ENCODE assay signal across 8 cellular contexts in genomic region chr12:122501489-122501989, GRCh38. TPM values are rescaled to one million over a fixed set of nuclear protein-coding genes. Genes with fewer than 3 reads are reported as not detected.
A peak's percentile ranks its signal among the peaks of the same experiment; 100 is the strongest.
DNase-seq lines count a peak whose midpoint lies in the region; ATAC-seq and TF ChIP-seq lines count a peak whose summit lies in the region.

No MANE protein-coding gene starts in this region.

- ATAC-seq in activated naive CD8-positive, alpha-beta T cell treated with anti-CD3 and anti-CD28 coated beads, Interleukin-2, amount 50 U/mL, for 24 hours, result no peak
- ATAC-seq in GM21529 (IDR thresholded peaks at IDR 0.05; ENCODE audit: unreplicated experiment), result no peak

- peak overlapping the region; percentile 64 for H3K18ac ChIP-seq in mesendoderm (ENCODE audit: low read length)

- H3K23ac ChIP-seq in mesendoderm (ENCODE audit: low read length), result no peak overlapping the region

- no peak overlapping the region for H4K8ac ChIP-seq in mesendoderm (ENCODE audit: low read depth, low read length)

- peak overlapping the region; percentile 92 for H3K4me3 Mint-ChIP-seq in activated naive CD8-positive, alpha-beta T cell treated with anti-CD3 and anti-CD28 coated beads, Interleukin-2, amount 50 U/mL, for 24 hours

- no peaks in the 10 kb centered on the region for H3K27me3 ChIP-seq in HAP-1 (ENCODE audit: low read depth)
- H3K27me3 ChIP-seq in mesendoderm (ENCODE audit: insufficient read depth, low read length, poor library complexity), result no peaks in the 10 kb centered on the region

- peak overlapping the region; percentile 96 for H3K27ac Mint-ChIP-seq in activated naive CD8-positive, alpha-beta T cell treated with anti-CD3 and anti-CD28 coated beads, Interleukin-2, amount 50 U/mL, for 24 hours

- no peak; the same call in 1 of the 2 replicates for TF ChIP-seq CTCF in 22Rv1 (IDR thresholded peaks at IDR 0.05)

- no peak overlapping the region for H3K4me2 ChIP-seq in mesendoderm (ENCODE audit: low read length)

- H3K9me3 ChIP-seq in HAP-1, result no peaks in the 10 kb centered on the region

- H3K4me1 Mint-ChIP-seq in activated naive CD8-positive, alpha-beta T cell treated with anti-CD3 and anti-CD28 coated beads, Interleukin-2, amount 50 U/mL, for 24 hours, result peaks cover 37% of the 10 kb centered on the region

- H3K36me3 ChIP-seq in HAP-1 (replicated peaks) (peaks cover 41% of the 10 kb centered on the region), mesendoderm (ENCODE audit: control insufficient read depth, insufficient read depth, low read length) (peaks cover 5% of the 10 kb centered on the region)

- H3K4me3 ChIP-seq in HAP-1, result peak overlapping the region; percentile 86
- no peak overlapping the region for H3K4me3 ChIP-seq in mesendoderm (ENCODE audit: low read length)

- H3K9me3 Mint-ChIP-seq in activated naive CD8-positive, alpha-beta T cell treated with anti-CD3 and anti-CD28 coated beads, Interleukin-2, amount 50 U/mL, for 24 hours, result no peaks in the 10 kb centered on the region

- in situ Hi-C loops in HAP-1 (cut with MboI; ENCODE audit: low sequenced_read_pairs), result loop anchor here (25.0 kb wide), 3 partner anchors 261 to 1111 kb away; partner anchors contain the start of genes CCDC62, DDX55 and DENR

- H3K27ac ChIP-seq in 22Rv1 (peak overlapping the region; percentile 97), mesendoderm (ENCODE audit: low read depth, low read length) (no peak overlapping the region)

- H2BK15ac ChIP-seq in mesendoderm (replicated peaks; ENCODE audit: low read depth), result no peak overlapping the region

- DNase-seq in HAP-1 (ENCODE audit: low spot score in 2 of 2), result no peak
- DNase-seq in activated naive CD8-positive, alpha-beta T cell treated with anti-CD3 and anti-CD28 coated beads, Interleukin-2, amount 50 U/mL, for 24 hours, result no peak
- no peak for DNase-seq in mesendoderm
- no peak for DNase-seq in SK-N-DZ (ENCODE audit: low spot score)
- DNase-seq in NCI-H2196 treated with DMSO at 0.1 percent for 48 hours (lab: John Stamatoyannopoulos, UW; ENCODE audit: unreplicated experiment), result no peak
- no peak for DNase-seq in NCI-H1694 treated with DMSO at 0.1 percent for 48 hours (lab: John Stamatoyannopoulos, UW)

- H2BK120ac ChIP-seq in mesendoderm (ENCODE audit: low read depth, low read length), result no peak overlapping the region

- no peaks in the 10 kb centered on the region for H3K27me3 Mint-ChIP-seq in activated naive CD8-positive, alpha-beta T cell treated with anti-CD3 and anti-CD28 coated beads, Interleukin-2, amount 50 U/mL, for 24 hours

- H3K4me1 ChIP-seq in HAP-1, result peaks cover 10% of the 10 kb centered on the region
- H3K4me1 ChIP-seq in mesendoderm (ENCODE audit: control insufficient read depth, low read depth, low read length), result no peaks in the 10 kb centered on the region

- no peaks in the 10 kb centered on the region for H3K79me1 ChIP-seq in mesendoderm (ENCODE audit: low read length)

- no peak overlapping the region for H2BK5ac ChIP-seq in mesendoderm (ENCODE audit: low read length)

- no peak overlapping the region for H4K5ac ChIP-seq in mesendoderm (ENCODE audit: low read length)

- no peak overlapping the region for H3K56ac ChIP-seq in mesendoderm (ENCODE audit: low read length)

- H2AK5ac ChIP-seq in mesendoderm (ENCODE audit: low read length), result no peak overlapping the region

- H3K36me3 Mint-ChIP-seq in activated naive CD8-positive, alpha-beta T cell treated with anti-CD3 and anti-CD28 coated beads, Interleukin-2, amount 50 U/mL, for 24 hours (ENCODE audit: low read depth), result peaks cover 51% of the 10 kb centered on the region

- no peak overlapping the region for H3K4ac ChIP-seq in mesendoderm (ENCODE audit: low read depth, low read length)

- no peak overlapping the region for H3K9ac ChIP-seq in mesendoderm (ENCODE audit: low read length)

- peaks cover 8% of the 10 kb centered on the region for H3K79me2 ChIP-seq in mesendoderm (ENCODE audit: control insufficient read depth, insufficient read depth, low read length)

- WGBS in mesendoderm (ENCODE audit: extremely low coverage, insufficient coverage, low lambda C conversion rate), result no CpG with 5 or more reads among the region's 9 CpGs

RNA-seq across cellular contexts. Expression of gene ZCCHC8, which starts 0.8 kb away (rescaled TPM):
- 20.0 TPM for polyA plus RNA-seq in mesendoderm (2013, experiment 1 of 2)
- 20.7 TPM for polyA plus RNA-seq in mesendoderm (2013, experiment 2 of 2)
- 32.5 and 33.7 TPM in 2 replicates for polyA plus RNA-seq in SK-N-DZ (2014; cell fraction: cytosol; rRNA removed)
- polyA plus RNA-seq in SK-N-DZ (2014; cell fraction: nucleus; rRNA removed), result 66.5 and 82.5 TPM in 2 replicates

RNA-seq across cellular contexts. Expression of gene RSRC2, which starts 25.2 kb away (rescaled TPM):
- 101 TPM for polyA plus RNA-seq in mesendoderm (2013, experiment 1 of 2)
- 101 TPM for polyA plus RNA-seq in mesendoderm (2013, experiment 2 of 2)
- polyA plus RNA-seq in SK-N-DZ (2014; cell fraction: cytosol; rRNA removed), result 85.3 and 94.9 TPM in 2 replicates
- polyA plus RNA-seq in SK-N-DZ (2014; cell fraction: nucleus; rRNA removed), result 340 and 346 TPM in 2 replicates

RNA-seq across cellular contexts. Expression of gene KNTC1, which starts 25.5 kb away (rescaled TPM):
- polyA plus RNA-seq in mesendoderm (2013, experiment 1 of 2), result 74.4 TPM
- polyA plus RNA-seq in mesendoderm (2013, experiment 2 of 2), result 79.7 TPM
- polyA plus RNA-seq in SK-N-DZ (2014; cell fraction: cytosol; rRNA removed), result 129 and 169 TPM in 2 replicates
- 491 and 641 TPM in 2 replicates for polyA plus RNA-seq in SK-N-DZ (2014; cell fraction: nucleus; rRNA removed)
